10 cellular contexts compared by ENCODE assay signal in genomic region chr4:94208918-94209317, GRCh38. TPM values are rescaled to one million over a fixed set of nuclear protein-coding genes. Genes with fewer than 3 reads are reported as not detected.
DNase-seq lines count a peak whose midpoint lies in the region; ATAC-seq and TF ChIP-seq lines count a peak whose summit lies in the region.
"Had no signal": no experiment of that assay in that cellular context is flagged by ENCODE, and none has a peak within 500 bp of the region (broad histone marks: within the 10 kb centered on the region; RNA-seq: fewer than 3 reads in every experiment).

No MANE protein-coding gene starts in this region.

- peak overlapping the region; percentile 99 for H3K27ac Mint-ChIP-seq in activated T-helper 17 cell treated with anti-CD3 and anti-CD28 coated beads, Interleukin-2, amount 50 U/mL, for 72 hours
- H3K27ac Mint-ChIP-seq in immature natural killer cell: peak overlapping the region; percentile 49 to 100 (median 98)
- H3K27ac Mint-ChIP-seq in type B pancreatic cell: peak overlapping the region; percentile 99

- intact Hi-C loops in left ventricle myocardium inferior (cut with micrococcal nuclease): no loop called here
- intact Hi-C loops in Right ventricle myocardium inferior (cut with DNase I): loop anchor here (10.0 kb wide), 1 partner anchor 246 kb away; the partner anchor contains the start of gene PDLIM5

- peaks cover 64% of the 10 kb centered on the region for H3K36me3 Mint-ChIP-seq in activated T-helper 17 cell treated with anti-CD3 and anti-CD28 coated beads, Interleukin-2, amount 50 U/mL, for 72 hours (ENCODE audit: low read depth)
- H3K36me3 Mint-ChIP-seq in immature natural killer cell (peaks cover 13 to 22% (median 16%) of the 10 kb centered on the region in 3 donors), type B pancreatic cell (peaks cover 44% of the 10 kb centered on the region)

- no peaks in the 10 kb centered on the region for H3K27me3 Mint-ChIP-seq in activated T-helper 17 cell treated with anti-CD3 and anti-CD28 coated beads, Interleukin-2, amount 50 U/mL, for 72 hours
- peaks cover 10 to 16% (median 11%) of the 10 kb centered on the region in 3 donors for H3K27me3 Mint-ChIP-seq in immature natural killer cell (ENCODE audit: low read depth in 3 of 3)
- no peaks in the 10 kb centered on the region for H3K27me3 Mint-ChIP-seq in type B pancreatic cell

- H3K36me3 ChIP-seq in left ventricle myocardium inferior: peaks cover 43% of the 10 kb centered on the region

- no peaks in the 10 kb centered on the region for H3K27me3 ChIP-seq in left ventricle myocardium inferior (ENCODE audit: low read depth)

- no peak overlapping the region for H3K27ac ChIP-seq in left ventricle myocardium inferior (replicated peaks)

- peaks cover 29% of the 10 kb centered on the region for H3K4me1 Mint-ChIP-seq in activated T-helper 17 cell treated with anti-CD3 and anti-CD28 coated beads, Interleukin-2, amount 50 U/mL, for 72 hours
- H3K4me1 Mint-ChIP-seq in immature natural killer cell (peaks cover 40 to 62% of the 10 kb centered on the region in 2 donors), type B pancreatic cell (ENCODE audit: unreplicated experiment) (peaks cover 26% of the 10 kb centered on the region)

- H3K4me3 ChIP-seq in left ventricle myocardium inferior: peak overlapping the region; percentile 78

- H3K9me3 ChIP-seq in left ventricle myocardium inferior (replicated peaks): no peaks in the 10 kb centered on the region

- DNase-seq in left ventricle myocardium inferior: no peak
- no peak for DNase-seq in Right ventricle myocardium inferior (ENCODE audit: missing footprints)
- no peak for DNase-seq in immature natural killer cell
- no peak for DNase-seq in type B pancreatic cell (ENCODE audit: extremely low spot score, unreplicated experiment)
- DNase-seq in cerebellum (ENCODE audit: low spot score): no peak
- DNase-seq in NCI-H226: no peak
- DNase-seq: HCEC 1CT, NCI-H2081 had no signal

- TF ChIP-seq CTCF in left ventricle myocardium inferior (IDR thresholded peaks at IDR 0.05; ENCODE audit: borderline replicate concordance): no peak
- TF ChIP-seq CTCF in type B pancreatic cell (conservative IDR thresholded peaks at IDR 0.05): no peak

- peak overlapping the region; percentile 98 for H3K4me3 Mint-ChIP-seq in activated T-helper 17 cell treated with anti-CD3 and anti-CD28 coated beads, Interleukin-2, amount 50 U/mL, for 72 hours
- peak overlapping the region; percentile 96 to 100 (median 98) for H3K4me3 Mint-ChIP-seq in immature natural killer cell
- H3K4me3 Mint-ChIP-seq in type B pancreatic cell: peak overlapping the region; percentile 99

- no peaks in the 10 kb centered on the region for H3K9me3 Mint-ChIP-seq in activated T-helper 17 cell treated with anti-CD3 and anti-CD28 coated beads, Interleukin-2, amount 50 U/mL, for 72 hours
- H3K9me3 Mint-ChIP-seq in immature natural killer cell (no peaks in the 10 kb centered on the region), type B pancreatic cell (peaks cover 7% of the 10 kb centered on the region)

- peaks cover 43% of the 10 kb centered on the region for H3K4me1 ChIP-seq in left ventricle myocardium inferior

- ATAC-seq in Right ventricle myocardium inferior (no peak), GM21526 (IDR thresholded peaks at IDR 0.05; ENCODE audit: low FRiP score, unreplicated experiment) (no peak)
- ATAC-seq in activated T-helper 17 cell treated with anti-CD3 and anti-CD28 coated beads, Interleukin-2, amount 50 U/mL, for 72 hours (replicated peaks): no peak

RNA-seq across cellular contexts. Expression of gene SMARCAD1, which starts 1.3 kb away (rescaled TPM):
- total RNA-seq in left ventricle myocardium inferior (9.5 TPM), Right ventricle myocardium inferior (9.2 TPM), type B pancreatic cell (ENCODE audit: low replicate concordance) (36.6 and 52.3 TPM in 2 replicates), cerebellum (91.5 TPM)
- total RNA-seq in activated T-helper 17 cell treated with anti-CD3 and anti-CD28 coated beads, Interleukin-2, amount 50 U/mL, for 72 hours: 10 to 100 TPM; 30.4 to 37.0 TPM
- polyA plus RNA-seq in immature natural killer cell: 10 to 100 TPM; 10.3 to 13.6 (median 10.5) TPM
